In genomic region chr2:187174582-187174981, GRCh38 we compare ENCODE assay signal across 9 cellular contexts.
A peak's percentile ranks its signal among the peaks of the same experiment; 100 is the strongest.
DNase-seq lines count a peak whose midpoint lies in the region; ATAC-seq, FAIRE-seq and TF ChIP-seq lines count a peak whose summit lies in the region.
"Had no signal": no experiment of that assay in that cellular context is flagged by ENCODE, and none has a peak within 500 bp of the region (broad histone marks: within the 10 kb centered on the region; RNA-seq: fewer than 3 reads in every experiment).

No MANE protein-coding gene starts in this region.

- no peaks in the 10 kb centered on the region for H3K36me3 ChIP-seq in K562 (ENCODE audit: control insufficient read depth, insufficient read depth, low read length)
- no peaks in the 10 kb centered on the region for H3K36me3 ChIP-seq in osteoblast (ENCODE audit: insufficient read depth, low read length)
- H3K36me3 ChIP-seq: colonic mucosa had no signal

- peak; percentile 94 for ATAC-seq in K562
- ATAC-seq in HG03025 (IDR thresholded peaks at IDR 0.05; ENCODE audit: low FRiP score, unreplicated experiment), result no peak

- peaks cover under 1% of the 10 kb centered on the region; the same call in 1 of the 2 replicates for H3K9me3 ChIP-seq in K562 (replicated peaks; ENCODE audit: control insufficient read depth, insufficient read depth, low read depth, low read length)
- no peaks in the 10 kb centered on the region for H3K9me3 ChIP-seq in osteoblast (ENCODE audit: low read depth, low read length)
- H3K9me3 ChIP-seq: colonic mucosa had no signal

- TF ChIP-seq EP300 in K562 (IDR thresholded peaks at IDR 0.05; ENCODE audit: low read length), result no peak

- H3K9me1 ChIP-seq in K562 (ENCODE audit: control insufficient read depth, insufficient read depth, low read length), result no peaks in the 10 kb centered on the region

- H4K20me1 ChIP-seq in K562 (replicated peaks; ENCODE audit: control insufficient read depth, insufficient read depth, low read length) (no peaks in the 10 kb centered on the region), osteoblast (ENCODE audit: insufficient read depth, low read length) (no peaks in the 10 kb centered on the region)

- no peak overlapping the region for H3K4me2 ChIP-seq in K562 (ENCODE audit: insufficient read depth, low read length)
- no peak overlapping the region for H3K4me2 ChIP-seq in osteoblast (ENCODE audit: insufficient read depth, low read length)

- TF ChIP-seq RAD21 in K562 (CRISPR knock-in tag; conservative IDR thresholded peaks at IDR 0.05 in 1 of 2, IDR thresholded peaks at IDR 0.05 in 1 of 2), result peak; percentile 32 to 54; a peak in 3 of 4 replicates

- WGBS in K562 (ENCODE audit: insufficient coverage, low coverage, missing lambda C conversion rate), result 7% methylated on average over 1 of the region's 1 CpG

- H3K4me3 ChIP-seq in K562 (no peak overlapping the region), osteoblast (ENCODE audit: insufficient read depth, low read length) (no peak overlapping the region)
- H3K4me3 ChIP-seq: colonic mucosa had no signal

- POLR2A ChIA-PET in K562 (lab: Yijun Ruan, JAX), result no interaction called here

- TF ChIP-seq POLR2A in K562 (conservative IDR thresholded peaks at IDR 0.05), result no peak

- H3K4me1 ChIP-seq in K562 (replicated peaks in 1 of 2; ENCODE audit: control insufficient read depth in 2 of 2, insufficient read depth in 2 of 2, low read length in 2 of 2) (no peaks in the 10 kb centered on the region), osteoblast (ENCODE audit: insufficient read depth, low read length) (no peaks in the 10 kb centered on the region)
- H3K4me1 ChIP-seq: colonic mucosa had no signal

- in situ Hi-C loops in K562 (cut with MboI), result no loop called here

- intact Hi-C loops in K562 (cut with micrococcal nuclease), result loop anchor here (1.0 to 5.0 kb wide), 3 partner anchors 272 to 312 kb away; no protein-coding TSS in a partner anchor

- FAIRE-seq in K562 (lab: Jason Lieb, UNC), result peak; percentile 82

- CTCF ChIA-PET in K562 (lab: Yijun Ruan, JAX; ENCODE audit: low intra/inter-chr PET ratio), result interaction anchor here (0.6 to 1.1 kb wide), 2 partner anchors 29 to 406 kb away, joined by 3 read pairs; no protein-coding TSS in a partner anchor

- H3K27me3 ChIP-seq in K562 (ENCODE audit: control insufficient read depth in 2 of 2, insufficient read depth in 2 of 2, low read length in 2 of 2), result no peaks in the 10 kb centered on the region
- no peaks in the 10 kb centered on the region for H3K27me3 ChIP-seq in osteoblast (ENCODE audit: insufficient read depth, low read length)
- H3K27me3 ChIP-seq: colonic mucosa had no signal

- no TSS peak for BruUV-seq in K562 (replicated peaks; lab: Mats Ljungman, UMichigan)

- peak; percentile 55; the same call in 1 of the 2 replicates for TF ChIP-seq CTCF in LNCAP (IDR thresholded peaks at IDR 0.05)
- peak; percentile 55 to 72 (median 69); a peak in 5 of 6 replicates for TF ChIP-seq CTCF in K562 (IDR thresholded peaks at IDR 0.05 in 2 of 3, conservative IDR thresholded peaks at IDR 0.05 in 1 of 3; ENCODE audit: insufficient read depth in 2 of 3, low read depth in 1 of 3, low read length in 3 of 3)
- peak; percentile 45 for TF ChIP-seq CTCF in osteoblast (IDR thresholded peaks at IDR 0.05; ENCODE audit: extremely low read depth, low read depth, low read length)

- no peaks in the 10 kb centered on the region for H3K79me2 ChIP-seq in K562 (ENCODE audit: control insufficient read depth, insufficient read depth, low read length)
- H3K79me2 ChIP-seq in osteoblast (ENCODE audit: insufficient read depth, low read length), result no peaks in the 10 kb centered on the region

- H3K27ac ChIP-seq in K562 (ENCODE audit: extremely low read depth, low read depth, low read length), result no peak overlapping the region
- H3K27ac ChIP-seq in osteoblast (ENCODE audit: low read depth, low read length), result no peak overlapping the region
- H3K27ac ChIP-seq: colonic mucosa had no signal

- H3K9ac ChIP-seq in K562 (ENCODE audit: insufficient read depth in 1 of 2, low read depth in 2 of 2, low read length in 2 of 2), result no peak overlapping the region

- DNase-seq in GM03348 (ENCODE audit: low spot score) (peak; percentile 7), K562 (ENCODE audit: extremely low read depth in 1 of 4, low spot score in 3 of 4) (peak; percentile 41 to 64 (median 56)), osteoblast (ENCODE audit: insufficient read length, low spot score, missing footprints) (no peak), NCI-H226 (no peak), NOMO-1 treated with dmso at 0.1 percent for 144 hours (lab: John Stamatoyannopoulos, UW; ENCODE audit: unreplicated experiment) (no peak)
- DNase-seq: colonic mucosa, MV-4-11 had no signal

- no peak overlapping the region for H2AFZ ChIP-seq in K562 (ENCODE audit: low read depth, low read length)
- H2AFZ ChIP-seq in osteoblast (ENCODE audit: low read length), result no peak overlapping the region

TF ChIP-seq in K562, 482 proteins besides CTCF, POLR2A, EP300 and RAD21:
- TF ChIP-seq ZC3H4 (CRISPR knock-in tag; IDR thresholded peaks at IDR 0.05; ENCODE audit: borderline replicate concordance) (no peak), ZBTB9 (CRISPR knock-in tag; IDR thresholded peaks at IDR 0.05) (no peak), SREBF1 (IDR thresholded peaks at IDR 0.05; ENCODE audit: borderline replicate concordance, low read depth, low read length) (no peak), PML (IDR thresholded peaks at IDR 0.05; ENCODE audit: low read length) (no peak), SMC3 (conservative IDR thresholded peaks at IDR 0.05; ENCODE audit: insufficient read depth, low read depth, low read length) (peak; percentile 25; the same call in 1 of the 2 replicates), ZNF695 (CRISPR knock-in tag; IDR thresholded peaks at IDR 0.05) (no peak), FOXA3 (CRISPR knock-in tag; conservative IDR thresholded peaks at IDR 0.05 in 1 of 2, IDR thresholded peaks at IDR 0.05 in 1 of 2) (no peak), U2AF2 (optimal IDR thresholded peaks at IDR 0.05; ENCODE audit: low read depth, low read length) (no peak)

Comparison
In these comparisons a context has a peak if more than half of its experiments do, and no peak if none do; other contexts are left out.
1. DNase-seq: peak in GM03348 (single experiment) and K562 (4 of 4); none in osteoblast (single experiment), NCI-H226 (single experiment) and NOMO-1 treated with dmso at 0.1 percent for 144 hours (single experiment).
2. Peak in every context shown above with its lines, with median percentiles within 50 percentile points of each other: CTCF ChIP-seq.